21 cellular contexts compared by ENCODE assay signal in the genomic region with DNA sequence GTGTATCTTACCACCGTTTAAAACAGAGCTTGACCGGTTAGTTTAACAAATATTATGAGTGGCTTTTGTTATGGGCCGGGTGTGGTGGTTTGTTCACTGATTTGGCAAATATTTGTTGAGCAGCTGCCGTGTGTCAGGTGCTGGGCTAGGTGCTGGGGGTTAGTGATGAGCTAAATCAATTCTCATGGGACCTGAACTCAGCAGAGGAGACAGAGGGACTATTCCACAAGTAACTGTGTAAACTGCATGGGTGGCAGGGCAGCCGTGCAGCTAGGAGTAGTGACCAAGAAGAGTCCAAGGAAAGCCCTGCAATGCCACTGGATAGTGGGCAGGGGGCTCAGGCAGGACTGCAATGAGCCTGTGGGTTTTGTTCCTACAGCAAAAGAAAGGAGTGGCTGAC. TPM values are rescaled to one million over a fixed set of nuclear protein-coding genes. Genes with fewer than 3 reads are reported as not detected.
DNase-seq lines count a peak whose midpoint lies in the region; ATAC-seq and TF ChIP-seq lines count a peak whose summit lies in the region.
"Had no signal": no experiment of that assay in that cellular context is flagged by ENCODE, and none has a peak within 500 bp of the region (broad histone marks: within the 10 kb centered on the region; RNA-seq: fewer than 3 reads in every experiment).

No MANE protein-coding gene starts in this region.

- no peaks in the 10 kb centered on the region for H3K9me3 Mint-ChIP-seq in chondrocyte (ENCODE audit: low read depth)
- H3K9me3 Mint-ChIP-seq in stimulated activated naive B cell treated with anti-CD40 and anti-IgM and Interleukin-4, amounts not matched to agents 10 μg/mL and 1 μg/mL and 100 μg/mL, for 72 hours: no peaks in the 10 kb centered on the region
- H3K9me3 Mint-ChIP-seq: activated T-helper 2 cell treated with anti-CD3 and anti-CD28 coated beads, Interferon-gamma antibody, Interleukin-2, Interleukin-4, amounts not matched to agents 10 μg/mL and 5 μg/mL and 100 μg/mL, durations not matched to agents 14 hours and 24 hours and 36 hours; CD14-positive monocyte; naive thymus-derived CD8-positive, alpha-beta T cell had no signal

- H3K4me1 Mint-ChIP-seq in chondrocyte (ENCODE audit: low read depth): peaks cover 5% of the 10 kb centered on the region
- H3K4me1 Mint-ChIP-seq in stimulated activated naive B cell treated with anti-CD40 and anti-IgM and Interleukin-4, amounts not matched to agents 10 μg/mL and 1 μg/mL and 100 μg/mL, for 72 hours: peaks cover 16 to 31% of the 10 kb centered on the region in 2 donors
- H3K4me1 Mint-ChIP-seq: activated CD4-positive, alpha-beta T cell treated with anti-CD3 and anti-CD28 coated beads for 36 hours had no signal

- TF ChIP-seq CTCF in right atrium auricular region (IDR thresholded peaks at IDR 0.05) (no peak), heart left ventricle (IDR thresholded peaks at IDR 0.05) (no peak), chondrocyte (IDR thresholded peaks at IDR 0.05) (no peak), brain microvascular endothelial cell (IDR thresholded peaks at IDR 0.05; ENCODE audit: low read depth, low read length, missing control alignments) (no peak)

- H3K27me3 Mint-ChIP-seq in chondrocyte (ENCODE audit: low read depth): peaks cover 16% of the 10 kb centered on the region
- H3K27me3 Mint-ChIP-seq in stimulated activated naive B cell treated with anti-CD40 and anti-IgM and Interleukin-4, amounts not matched to agents 10 μg/mL and 1 μg/mL and 100 μg/mL, for 72 hours: peaks cover 26 to 29% of the 10 kb centered on the region in 2 donors

- no peak overlapping the region for H3K4me3 Mint-ChIP-seq in chondrocyte (ENCODE audit: unreplicated experiment)
- peak overlapping the region in 1 of 2 donors; percentile 23 for H3K4me3 Mint-ChIP-seq in stimulated activated naive B cell treated with anti-CD40 and anti-IgM and Interleukin-4, amounts not matched to agents 10 μg/mL and 1 μg/mL and 100 μg/mL, for 72 hours
- H3K4me3 Mint-ChIP-seq: activated CD4-positive, alpha-beta T cell treated with anti-CD3 and anti-CD28 coated beads for 36 hours; CD14-positive monocyte; naive thymus-derived CD8-positive, alpha-beta T cell had no signal

- H3K4me3 ChIP-seq in right atrium auricular region: no peak overlapping the region
- no peak overlapping the region for H3K4me3 ChIP-seq in heart left ventricle
- no peak overlapping the region for H3K4me3 ChIP-seq in brain microvascular endothelial cell (ENCODE audit: low read depth, low read length)
- H3K4me3 ChIP-seq: coronary artery, pancreas, vagina had no signal

- no peak overlapping the region for H3K27ac ChIP-seq in right atrium auricular region
- no peak overlapping the region for H3K27ac ChIP-seq in heart left ventricle
- no peak overlapping the region for H3K27ac ChIP-seq in brain microvascular endothelial cell
- H3K27ac ChIP-seq: coronary artery, pancreas, vagina had no signal

- in situ Hi-C loops in brain microvascular endothelial cell (cut with HindIII; ENCODE audit: low pct_ligation_motif_present, low sequenced_read_pairs): no loop called here

- no peak for TF ChIP-seq POLR2A in heart left ventricle (IDR thresholded peaks at IDR 0.05)

- H3K9me3 ChIP-seq in right atrium auricular region (no peaks in the 10 kb centered on the region), heart left ventricle (no peaks in the 10 kb centered on the region)
- H3K9me3 ChIP-seq: pancreas, vagina had no signal

- intact Hi-C loops in heart left ventricle (cut with DNase I): no loop called here

- no peak overlapping the region for H3K27ac Mint-ChIP-seq in chondrocyte (ENCODE audit: unreplicated experiment)
- H3K27ac Mint-ChIP-seq in stimulated activated naive B cell treated with anti-CD40 and anti-IgM and Interleukin-4, amounts not matched to agents 10 μg/mL and 1 μg/mL and 100 μg/mL, for 72 hours: no peak overlapping the region
- H3K27ac Mint-ChIP-seq: activated CD4-positive, alpha-beta T cell treated with anti-CD3 and anti-CD28 coated beads for 36 hours; activated T-helper 2 cell treated with anti-CD3 and anti-CD28 coated beads, Interferon-gamma antibody, Interleukin-2, Interleukin-4, amounts not matched to agents 10 μg/mL and 5 μg/mL and 100 μg/mL, durations not matched to agents 14 hours and 24 hours and 36 hours; naive thymus-derived CD8-positive, alpha-beta T cell had no signal

- H3K4me1 ChIP-seq in right atrium auricular region (no peaks in the 10 kb centered on the region), heart left ventricle (peaks cover 0 to 4% (median 0%) of the 10 kb centered on the region in 12 donors)
- H3K4me1 ChIP-seq: pancreas had no signal

- 80 to 83% (median 82%) methylated on average over 5 of the region's 5 CpGs for WGBS in heart left ventricle, 4 donors

- no peaks in the 10 kb centered on the region for H3K27me3 ChIP-seq in right atrium auricular region
- peaks cover 0 to 5% (median 0%) of the 10 kb centered on the region in 9 donors for H3K27me3 ChIP-seq in heart left ventricle
- no peaks in the 10 kb centered on the region for H3K27me3 ChIP-seq in brain microvascular endothelial cell (replicated peaks)
- H3K27me3 ChIP-seq: pancreas, vagina had no signal

- ATAC-seq in heart left ventricle: no peak
- ATAC-seq in stimulated activated naive B cell treated with anti-CD40 and anti-IgM and Interleukin-4, amounts not matched to agents 10 μg/mL and 1 μg/mL and 100 μg/mL, for 72 hours (replicated peaks): peak; percentile 63 to 75
- ATAC-seq in HG02938 (IDR thresholded peaks at IDR 0.05; ENCODE audit: unreplicated experiment): no peak
- ATAC-seq: activated CD4-positive, alpha-beta T cell treated with anti-CD3 and anti-CD28 coated beads for 36 hours; naive thymus-derived CD8-positive, alpha-beta T cell; pancreas; sciatic nerve had no signal

- DNase-seq in right atrium auricular region (ENCODE audit: low spot score): peak; percentile 32
- no peak for DNase-seq in heart left ventricle
- DNase-seq in NCI-H2171 treated with DMSO at 0.1 percent for 48 hours (lab: John Stamatoyannopoulos, UW): peak; percentile 75
- peak; percentile 43 for DNase-seq in chondrocyte (ENCODE audit: low spot score)
- DNase-seq in stimulated activated naive B cell treated with anti-CD40 and anti-IgM and Interleukin-4, amounts not matched to agents 10 μg/mL and 1 μg/mL and 100 μg/mL, for 72 hours: no peak
- DNase-seq in LoVo (ENCODE audit: low spot score): no peak
- DNase-seq in brain microvascular endothelial cell: no peak
- DNase-seq: ACHN; activated CD4-positive, alpha-beta T cell treated with anti-CD3 and anti-CD28 coated beads for 36 hours; H7; mesendoderm; naive thymus-derived CD8-positive, alpha-beta T cell; NCI-H1105 treated with DMSO at 0.1 percent for 48 hours; stimulated activated CD8-positive, alpha-beta memory T cell treated with anti-CD3 and anti-CD28 coated beads, Interleukin-4, amount 100 ng/mL, for 48 hours had no signal

- H3K36me3 ChIP-seq in right atrium auricular region: no peaks in the 10 kb centered on the region
- no peaks in the 10 kb centered on the region for H3K36me3 ChIP-seq in heart left ventricle
- no peaks in the 10 kb centered on the region for H3K36me3 ChIP-seq in brain microvascular endothelial cell (replicated peaks)
- H3K36me3 ChIP-seq: pancreas, vagina had no signal

- no peaks in the 10 kb centered on the region for H3K36me3 Mint-ChIP-seq in chondrocyte (ENCODE audit: low read depth)
- H3K36me3 Mint-ChIP-seq in stimulated activated naive B cell treated with anti-CD40 and anti-IgM and Interleukin-4, amounts not matched to agents 10 μg/mL and 1 μg/mL and 100 μg/mL, for 72 hours: peaks cover 0 to 2% of the 10 kb centered on the region in 2 donors
- H3K36me3 Mint-ChIP-seq: CD14-positive monocyte; naive thymus-derived CD8-positive, alpha-beta T cell had no signal

RNA-seq across cellular contexts. Expression of gene C2CD2, which starts 11.2 kb away (rescaled TPM):
- total RNA-seq in right atrium auricular region: 1 to 10 TPM; 8.6 to 9.1 TPM
- 10 to 100 TPM in 3 of 9 donors, 1 to 10 TPM in 6; 3.8 to 13.9 (median 7.8) TPM for total RNA-seq in heart left ventricle
- 1 to 10 TPM; 3.8 to 5.3 TPM for polyA plus RNA-seq in heart left ventricle
- total RNA-seq in chondrocyte: 8.9 to 18.2 TPM (median 18.1 TPM) in 3 replicates

RNA-seq across cellular contexts. Expression of gene ZBTB21, which starts 45.1 kb away (rescaled TPM):
- total RNA-seq in right atrium auricular region (10 to 100 TPM in 1 of 2 donors, 1 to 10 TPM in 1; 5.5 to 10.3 TPM), heart left ventricle (10 to 100 TPM in 1 of 9 donors, 1 to 10 TPM in 8; 4.3 to 10.2 (median 6.2) TPM), chondrocyte (18.0 to 21.2 TPM (median 18.6 TPM) in 3 replicates)
- 1 to 10 TPM; 1.2 to 2.5 TPM for polyA plus RNA-seq in heart left ventricle

Comparison
In these comparisons a context has a peak if more than half of its experiments do, and no peak if none do; other contexts are left out.
1. DNase-seq: peak in right atrium auricular region (single experiment), NCI-H2171 treated with DMSO at 0.1 percent for 48 hours (single experiment) and chondrocyte (single experiment); none in heart left ventricle (0 of 5), stimulated activated naive B cell treated with anti-CD40 and anti-IgM and Interleukin-4, amounts not matched to agents 10 μg/mL and 1 μg/mL and 100 μg/mL, for 72 hours (single experiment), LoVo (single experiment) and brain microvascular endothelial cell (single experiment).
2. ATAC-seq: peak in stimulated activated naive B cell treated with anti-CD40 and anti-IgM and Interleukin-4, amounts not matched to agents 10 μg/mL and 1 μg/mL and 100 μg/mL, for 72 hours (2 of 2); none in heart left ventricle (0 of 4) and HG02938 (single experiment).